Comparison of ENCODE assay signal across 10 cellular contexts in the genomic region with DNA sequence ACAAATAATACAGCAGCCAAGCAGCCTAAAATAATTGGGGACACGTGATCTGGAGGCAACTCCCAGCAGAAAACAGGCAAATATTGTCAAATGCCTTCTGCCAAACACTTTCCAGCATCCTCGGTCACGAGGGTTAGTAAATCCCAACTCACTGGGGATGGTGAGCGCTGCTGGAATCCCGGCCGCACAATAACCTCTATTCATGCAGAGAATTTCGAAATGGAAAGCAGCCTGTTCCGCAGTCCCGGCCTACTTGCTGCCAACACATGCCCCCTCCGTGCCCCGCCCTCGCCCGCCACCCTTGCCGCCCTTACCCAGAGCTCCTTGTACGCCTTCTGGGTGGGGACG.
A peak's percentile ranks its signal among the peaks of the same experiment; 100 is the strongest.
DNase-seq lines count a peak whose midpoint lies in the region; ATAC-seq, FAIRE-seq and TF ChIP-seq lines count a peak whose summit lies in the region.
"Had no signal": no experiment of that assay in that cellular context is flagged by ENCODE, and none has a peak within 500 bp of the region (broad histone marks: within the 10 kb centered on the region; RNA-seq: fewer than 3 reads in every experiment).

No MANE protein-coding gene starts in this region.

- H3K9me3 ChIP-seq in left ventricle myocardium inferior (replicated peaks) (no peaks in the 10 kb centered on the region), skeletal muscle tissue (ENCODE audit: control insufficient read depth in 3 of 3, low read length in 3 of 3) (no peaks in the 10 kb centered on the region)

- TF ChIP-seq CTCF in left ventricle myocardium inferior (IDR thresholded peaks at IDR 0.05; ENCODE audit: borderline replicate concordance) (no peak), chondrocyte (IDR thresholded peaks at IDR 0.05) (no peak)

- H3K4me3 ChIP-seq in left ventricle myocardium inferior (peak overlapping the region; percentile 19), skeletal muscle tissue (ENCODE audit: low read length in 3 of 3) (peak overlapping the region; percentile 31 to 39 (median 36))

- no peak overlapping the region for H3K27ac Mint-ChIP-seq in chondrocyte (ENCODE audit: unreplicated experiment)

- FAIRE-seq in H54 (lab: Jason Lieb, UNC) = no peak

- H3K27ac ChIP-seq in left ventricle myocardium inferior (replicated peaks) (peak overlapping the region; percentile 30), skeletal muscle tissue (ENCODE audit: low read depth, low read length) (no peak overlapping the region)

- peaks cover 15% of the 10 kb centered on the region for H3K4me1 Mint-ChIP-seq in chondrocyte (ENCODE audit: low read depth)

- no peak overlapping the region for H3K9ac ChIP-seq in skeletal muscle tissue (ENCODE audit: low read depth in 1 of 3, low read length in 3 of 3)

- H3K27me3 ChIP-seq in left ventricle myocardium inferior (ENCODE audit: low read depth) (no peaks in the 10 kb centered on the region), skeletal muscle tissue (ENCODE audit: control insufficient read depth in 3 of 3, insufficient read depth in 3 of 3, low read length in 3 of 3) (no peaks in the 10 kb centered on the region)

- no peaks in the 10 kb centered on the region for H3K9me3 Mint-ChIP-seq in chondrocyte (ENCODE audit: low read depth)

- in situ Hi-C loops in SK-MEL-5 (cut with HindIII; ENCODE audit: low pct_unique_long_range_greater_than_20kb, low sequenced_read_pairs) = no loop called here

- DNase-seq in M059J (ENCODE audit: low read depth) (peak; percentile 19), SK-MEL-5 (ENCODE audit: low read depth, low spot score) (peak; percentile 99), left ventricle myocardium inferior (peak; percentile 59), H54 (ENCODE audit: insufficient read length, low spot score) (no peak), chondrocyte (ENCODE audit: low spot score) (no peak)
- DNase-seq: effector CD4-positive, alpha-beta T cell had no signal

- intact Hi-C loops in left ventricle myocardium inferior (cut with micrococcal nuclease) = no loop called here

- TF ChIP-seq POLR2A in H54 (IDR thresholded peaks at IDR 0.05; ENCODE audit: low read depth, low read length) = no peak

- no peak overlapping the region for H3K4me3 Mint-ChIP-seq in chondrocyte (ENCODE audit: unreplicated experiment)

- no peaks in the 10 kb centered on the region for H3K27me3 Mint-ChIP-seq in chondrocyte (ENCODE audit: low read depth)

- ATAC-seq in HG03342 (IDR thresholded peaks at IDR 0.05; ENCODE audit: unreplicated experiment) = no peak
- no peak for ATAC-seq in GM19328 (IDR thresholded peaks at IDR 0.05; ENCODE audit: unreplicated experiment)
- ATAC-seq: Panc1 had no signal

- peaks cover 5% of the 10 kb centered on the region for H3K4me1 ChIP-seq in left ventricle myocardium inferior
- H3K4me1 ChIP-seq in skeletal muscle tissue (ENCODE audit: control insufficient read depth in 3 of 3, insufficient read depth in 3 of 3, low read length in 3 of 3) = peaks cover 0 to 7% (median 2%) of the 10 kb centered on the region in 3 donors

- H3K36me3 Mint-ChIP-seq in chondrocyte (ENCODE audit: low read depth) = no peaks in the 10 kb centered on the region

- H3K36me3 ChIP-seq in left ventricle myocardium inferior = no peaks in the 10 kb centered on the region
- H3K36me3 ChIP-seq in skeletal muscle tissue (ENCODE audit: control insufficient read depth in 3 of 3, insufficient read depth in 3 of 3, low read length in 3 of 3) = no peaks in the 10 kb centered on the region

Comparison
In these comparisons a context has a peak if more than half of its experiments do, and no peak if none do; other contexts are left out.
1. DNase-seq: peak in M059J (single experiment), SK-MEL-5 (single experiment) and left ventricle myocardium inferior (single experiment); none in H54 (single experiment) and chondrocyte (single experiment).